Comparison of ENCODE assay signal across 20 cellular contexts in genomic region chr12:15613981-15614380, GRCh38.
"Had no signal": no experiment of that assay in that cellular context is flagged by ENCODE, and none has a peak within 500 bp of the region (broad histone marks: within the 10 kb centered on the region; RNA-seq: fewer than 3 reads in every experiment).

No MANE protein-coding gene starts in this region.

- H3K4me2 ChIP-seq: hepatocyte had no signal

- H3K36me3 ChIP-seq: neutrophil had no signal

- H3K27ac ChIP-seq: hepatocyte, neutrophil had no signal

- H3K4me1 Mint-ChIP-seq: activated naive CD4-positive, alpha-beta T cell treated with anti-CD3 and anti-CD28 coated beads, Interleukin-2, amount 50 U/mL, for 24 hours; brain; natural killer cell; T-helper 17 cell had no signal

- H3K36me3 Mint-ChIP-seq: natural killer cell had no signal

- H3K27me3 Mint-ChIP-seq: type B pancreatic cell had no signal

- H3K27ac Mint-ChIP-seq: activated CD8-positive, alpha-beta T cell treated with anti-CD3 and anti-CD28 coated beads for 36 hours; activated naive CD4-positive, alpha-beta T cell treated with anti-CD3 and anti-CD28 coated beads, Interleukin-2, amount 50 U/mL, for 24 hours; brain; natural killer cell; stimulated activated naive CD8-positive, alpha-beta T cell treated with anti-CD3 and anti-CD28 coated beads, Interleukin-15, Interleukin-2, amounts not matched to agents 100 ng/mL and 50 ng/mL, for 24 hours; T-helper 17 cell; type B pancreatic cell had no signal

- DNase-seq: activated CD4-positive, alpha-beta T cell treated with anti-CD3 and anti-CD28 coated beads for 4 hours; activated CD8-positive, alpha-beta T cell treated with anti-CD3 and anti-CD28 coated beads for 36 hours; activated effector memory CD4-positive, alpha-beta T cell treated with Interleukin-2 at 50 U/mL for 16 hours; activated T-cell treated with anti-CD3 and anti-CD28 coated beads, Interleukin-2, amount 50 U/mL, for 4 hours; amniotic stem cell; central memory CD4-positive, alpha-beta T cell; cortex of kidney; effector memory CD4-positive, alpha-beta T cell; natural killer cell; small intestine; stimulated activated CD4-positive, alpha-beta T cell treated with anti-CD3 and anti-CD28 coated beads, Interleukin-4, amount 100 ng/mL, for 24 hours; T-helper 17 cell had no signal

- H3K4me3 ChIP-seq: hepatocyte had no signal

- H3K27me3 ChIP-seq: hepatocyte, neutrophil had no signal

- H3K4me3 Mint-ChIP-seq: activated CD8-positive, alpha-beta T cell treated with anti-CD3 and anti-CD28 coated beads for 36 hours; activated naive CD4-positive, alpha-beta T cell treated with anti-CD3 and anti-CD28 coated beads, Interleukin-2, amount 50 U/mL, for 24 hours; activated T-cell treated with anti-CD3 and anti-CD28 coated beads, Interleukin-2, amount 50 U/mL, for 4 hours; brain; natural killer cell; stimulated activated naive CD8-positive, alpha-beta T cell treated with anti-CD3 and anti-CD28 coated beads, Interleukin-15, Interleukin-2, amounts not matched to agents 100 ng/mL and 50 ng/mL, for 24 hours; T-helper 17 cell; type B pancreatic cell had no signal

- ATAC-seq: activated CD8-positive, alpha-beta T cell treated with anti-CD3 and anti-CD28 coated beads for 36 hours; activated T-cell treated with anti-CD3 and anti-CD28 coated beads, Interleukin-2, amount 50 U/mL, for 4 hours; left lobe of liver; natural killer cell; T-helper 17 cell had no signal

- H2AFZ ChIP-seq: hepatocyte had no signal

- H3K9me3 ChIP-seq: neutrophil had no signal

- H3K9me3 Mint-ChIP-seq: natural killer cell had no signal

- FAIRE-seq: keratinocyte, small intestine had no signal
